8 cellular contexts compared by ENCODE assay signal in genomic region chr19:2270157-2270571, GRCh38. TPM values are rescaled to one million over a fixed set of nuclear protein-coding genes. Genes with fewer than 3 reads are reported as not detected.
A peak's percentile ranks its signal among the peaks of the same experiment; 100 is the strongest.
DNase-seq lines count a peak whose midpoint lies in the region; ATAC-seq and TF ChIP-seq lines count a peak whose summit lies in the region.

No MANE protein-coding gene starts in this region.

- H3K36me3 Mint-ChIP-seq in activated T-helper 1 cell treated with anti-CD3 and anti-CD28 coated beads, Interleukin-12 subunit alpha, Interleukin-12 subunit beta, Interleukin-2, Interleukin-4 antibody, amounts not matched to agents 30 ng/mL and 10 ng/mL and 1 ng/mL, durations not matched to agents 14 hours and 24 hours and 36 hours (ENCODE audit: low read depth), result peaks cover 26% of the 10 kb centered on the region
- H3K36me3 Mint-ChIP-seq in progenitor cell of endocrine pancreas (ENCODE audit: insufficient read depth), result peaks cover 13% of the 10 kb centered on the region

- peak overlapping the region; percentile 87 to 99 (median 96) for H3K27ac ChIP-seq in gastroesophageal sphincter

- H3K27me3 ChIP-seq in gastroesophageal sphincter, result no peaks in the 10 kb centered on the region

- H3K4me3 Mint-ChIP-seq in activated T-helper 1 cell treated with anti-CD3 and anti-CD28 coated beads, Interleukin-12 subunit alpha, Interleukin-12 subunit beta, Interleukin-2, Interleukin-4 antibody, amounts not matched to agents 30 ng/mL and 10 ng/mL and 1 ng/mL, durations not matched to agents 14 hours and 24 hours and 36 hours, result peak overlapping the region; percentile 91
- H3K4me3 Mint-ChIP-seq in progenitor cell of endocrine pancreas (ENCODE audit: low read depth), result peak overlapping the region; percentile 90

- H3K36me3 ChIP-seq in gastroesophageal sphincter, result peaks cover 0 to 23% of the 10 kb centered on the region in 2 donors

- TF ChIP-seq CTCF in gastroesophageal sphincter (IDR thresholded peaks at IDR 0.05), result no peak
- TF ChIP-seq CTCF in progenitor cell of endocrine pancreas (IDR thresholded peaks at IDR 0.05; ENCODE audit: unreplicated experiment), result no peak
- TF ChIP-seq CTCF in GM20000 (IDR thresholded peaks at IDR 0.05; ENCODE audit: extremely low read depth, missing control alignments), result no peak

- H3K9me3 Mint-ChIP-seq in activated T-helper 1 cell treated with anti-CD3 and anti-CD28 coated beads, Interleukin-12 subunit alpha, Interleukin-12 subunit beta, Interleukin-2, Interleukin-4 antibody, amounts not matched to agents 30 ng/mL and 10 ng/mL and 1 ng/mL, durations not matched to agents 14 hours and 24 hours and 36 hours, result no peaks in the 10 kb centered on the region
- no peaks in the 10 kb centered on the region for H3K9me3 Mint-ChIP-seq in progenitor cell of endocrine pancreas (ENCODE audit: low read depth)

- ATAC-seq in gastroesophageal sphincter (no peak), GM19463 (IDR thresholded peaks at IDR 0.05; ENCODE audit: unreplicated experiment) (no peak)

- H3K9me3 ChIP-seq in gastroesophageal sphincter, result no peaks in the 10 kb centered on the region

- H3K4me1 ChIP-seq in gastroesophageal sphincter, result peaks cover 0 to 71% (median 40%) of the 10 kb centered on the region in 3 donors

- intact Hi-C loops in activated T-helper 1 cell treated with anti-CD3 and anti-CD28 coated beads, Interleukin-12 subunit alpha, Interleukin-12 subunit beta, Interleukin-2, Interleukin-4 antibody, amounts not matched to agents 30 ng/mL and 10 ng/mL and 1 ng/mL, durations not matched to agents 14 hours and 24 hours and 36 hours (cut with micrococcal nuclease), result loop anchor here (5.0 to 10.0 kb wide), 2 partner anchors 173 to 345 kb away; partner anchors contain the start of genes IZUMO4 and MOB3A

- peaks cover 5% of the 10 kb centered on the region for H3K27me3 Mint-ChIP-seq in activated T-helper 1 cell treated with anti-CD3 and anti-CD28 coated beads, Interleukin-12 subunit alpha, Interleukin-12 subunit beta, Interleukin-2, Interleukin-4 antibody, amounts not matched to agents 30 ng/mL and 10 ng/mL and 1 ng/mL, durations not matched to agents 14 hours and 24 hours and 36 hours (ENCODE audit: insufficient read depth)
- H3K27me3 Mint-ChIP-seq in progenitor cell of endocrine pancreas, result no peaks in the 10 kb centered on the region

- TF ChIP-seq POLR2A in gastroesophageal sphincter (IDR thresholded peaks at IDR 0.05), result no peak

- peak overlapping the region; percentile 88 for H3K27ac Mint-ChIP-seq in activated T-helper 1 cell treated with anti-CD3 and anti-CD28 coated beads, Interleukin-12 subunit alpha, Interleukin-12 subunit beta, Interleukin-2, Interleukin-4 antibody, amounts not matched to agents 30 ng/mL and 10 ng/mL and 1 ng/mL, durations not matched to agents 14 hours and 24 hours and 36 hours
- peak overlapping the region; percentile 95 for H3K27ac Mint-ChIP-seq in progenitor cell of endocrine pancreas

- WGBS in gastroesophageal sphincter (ENCODE audit: low coverage in 1 of 2), 2 donors, result 5% methylated on average over 4 of the region's 51 CpGs; no CpG with 5 or more reads in 1 of the 2 donors

- no peak for TF ChIP-seq EP300 in gastroesophageal sphincter (IDR thresholded peaks at IDR 0.05)

- peaks cover 25% of the 10 kb centered on the region for H3K4me1 Mint-ChIP-seq in activated T-helper 1 cell treated with anti-CD3 and anti-CD28 coated beads, Interleukin-12 subunit alpha, Interleukin-12 subunit beta, Interleukin-2, Interleukin-4 antibody, amounts not matched to agents 30 ng/mL and 10 ng/mL and 1 ng/mL, durations not matched to agents 14 hours and 24 hours and 36 hours (ENCODE audit: low read depth)
- peaks cover 16% of the 10 kb centered on the region for H3K4me1 Mint-ChIP-seq in progenitor cell of endocrine pancreas (ENCODE audit: low read depth)

- DNase-seq in DMS 273 (lab: John Stamatoyannopoulos, UW; ENCODE audit: unreplicated experiment) (peak; percentile 49), DMS 273 treated with DMSO at 0.1 percent for 48 hours (lab: John Stamatoyannopoulos, UW) (no peak), progenitor cell of endocrine pancreas (ENCODE audit: low spot score, unreplicated experiment) (no peak), NCI-H1092 (lab: John Stamatoyannopoulos, UW) (no peak), GM20000 (ENCODE audit: low spot score) (no peak)
- no peak for DNase-seq in activated T-helper 1 cell treated with anti-CD3 and anti-CD28 coated beads, Interleukin-12 subunit alpha, Interleukin-12 subunit beta, Interleukin-2, Interleukin-4 antibody, amounts not matched to agents 30 ng/mL and 10 ng/mL and 1 ng/mL, durations not matched to agents 14 hours and 24 hours and 36 hours (ENCODE audit: low spot score)

- H3K4me3 ChIP-seq in gastroesophageal sphincter, result peak overlapping the region; percentile 88 to 100

RNA-seq across cellular contexts. Expression of gene PEAK3, which starts 11.8 kb away (rescaled TPM):
- total RNA-seq in activated T-helper 1 cell treated with anti-CD3 and anti-CD28 coated beads, Interleukin-12 subunit alpha, Interleukin-12 subunit beta, Interleukin-2, Interleukin-4 antibody, amounts not matched to agents 30 ng/mL and 10 ng/mL and 1 ng/mL, durations not matched to agents 14 hours and 24 hours and 36 hours, result 0.07 and 0.16 TPM in 2 replicates
- total RNA-seq in gastroesophageal sphincter (1 to 10 TPM in 1 of 4 donors, under 1 TPM in 2, not detected in 1; 0.16 to 1.3 (median 0.27) TPM), progenitor cell of endocrine pancreas (not detected in 2 replicates)

RNA-seq across cellular contexts. Expression of gene JSRP1, which starts 13.9 kb away (rescaled TPM):
- 0.34 TPM in 1 of 2 replicates, not detected in the other for total RNA-seq in activated T-helper 1 cell treated with anti-CD3 and anti-CD28 coated beads, Interleukin-12 subunit alpha, Interleukin-12 subunit beta, Interleukin-2, Interleukin-4 antibody, amounts not matched to agents 30 ng/mL and 10 ng/mL and 1 ng/mL, durations not matched to agents 14 hours and 24 hours and 36 hours
- total RNA-seq in gastroesophageal sphincter (under 1 TPM in 1 of 4 donors, not detected in 3; 0.37 TPM), progenitor cell of endocrine pancreas (1.00 and 1.6 TPM in 2 replicates)

RNA-seq across cellular contexts. Expression of gene AMH, which starts 21.0 kb away (rescaled TPM):
- 2.2 and 4.5 TPM in 2 replicates for total RNA-seq in activated T-helper 1 cell treated with anti-CD3 and anti-CD28 coated beads, Interleukin-12 subunit alpha, Interleukin-12 subunit beta, Interleukin-2, Interleukin-4 antibody, amounts not matched to agents 30 ng/mL and 10 ng/mL and 1 ng/mL, durations not matched to agents 14 hours and 24 hours and 36 hours
- total RNA-seq in gastroesophageal sphincter (1 to 10 TPM in 1 of 4 donors, under 1 TPM in 3; 0.23 to 1.2 (median 0.47) TPM), progenitor cell of endocrine pancreas (58.4 and 71.3 TPM in 2 replicates)

RNA-seq across cellular contexts. Expression of gene SF3A2, which starts 33.5 kb away (rescaled TPM):
- total RNA-seq in activated T-helper 1 cell treated with anti-CD3 and anti-CD28 coated beads, Interleukin-12 subunit alpha, Interleukin-12 subunit beta, Interleukin-2, Interleukin-4 antibody, amounts not matched to agents 30 ng/mL and 10 ng/mL and 1 ng/mL, durations not matched to agents 14 hours and 24 hours and 36 hours, result 153 and 169 TPM in 2 replicates
- total RNA-seq in gastroesophageal sphincter (10 to 100 TPM; 27.5 to 40.3 (median 37.4) TPM), progenitor cell of endocrine pancreas (152 and 156 TPM in 2 replicates)

RNA-seq across cellular contexts. Expression of gene PLEKHJ1, which starts 34.0 kb away (rescaled TPM):
- 67.5 and 68.2 TPM in 2 replicates for total RNA-seq in activated T-helper 1 cell treated with anti-CD3 and anti-CD28 coated beads, Interleukin-12 subunit alpha, Interleukin-12 subunit beta, Interleukin-2, Interleukin-4 antibody, amounts not matched to agents 30 ng/mL and 10 ng/mL and 1 ng/mL, durations not matched to agents 14 hours and 24 hours and 36 hours
- total RNA-seq in gastroesophageal sphincter, result 10 to 100 TPM; 41.6 to 56.7 (median 51.7) TPM
- 116 and 119 TPM in 2 replicates for total RNA-seq in progenitor cell of endocrine pancreas

Comparison
In these comparisons a context has a peak if more than half of its experiments do, and no peak if none do; other contexts are left out.
1. RNA of gene AMH, which starts 21.0 kb away (total RNA-seq): 58.4 to 71.3 TPM in progenitor cell of endocrine pancreas; 2.2 to 4.5 TPM in activated T-helper 1 cell treated with anti-CD3 and anti-CD28 coated beads, Interleukin-12 subunit alpha, Interleukin-12 subunit beta, Interleukin-2, Interleukin-4 antibody, amounts not matched to agents 30 ng/mL and 10 ng/mL and 1 ng/mL, durations not matched to agents 14 hours and 24 hours and 36 hours and 0.23 to 1.2 TPM in gastroesophageal sphincter; every median in the first group is over 10 times any median in the second.